In the genomic region with DNA sequence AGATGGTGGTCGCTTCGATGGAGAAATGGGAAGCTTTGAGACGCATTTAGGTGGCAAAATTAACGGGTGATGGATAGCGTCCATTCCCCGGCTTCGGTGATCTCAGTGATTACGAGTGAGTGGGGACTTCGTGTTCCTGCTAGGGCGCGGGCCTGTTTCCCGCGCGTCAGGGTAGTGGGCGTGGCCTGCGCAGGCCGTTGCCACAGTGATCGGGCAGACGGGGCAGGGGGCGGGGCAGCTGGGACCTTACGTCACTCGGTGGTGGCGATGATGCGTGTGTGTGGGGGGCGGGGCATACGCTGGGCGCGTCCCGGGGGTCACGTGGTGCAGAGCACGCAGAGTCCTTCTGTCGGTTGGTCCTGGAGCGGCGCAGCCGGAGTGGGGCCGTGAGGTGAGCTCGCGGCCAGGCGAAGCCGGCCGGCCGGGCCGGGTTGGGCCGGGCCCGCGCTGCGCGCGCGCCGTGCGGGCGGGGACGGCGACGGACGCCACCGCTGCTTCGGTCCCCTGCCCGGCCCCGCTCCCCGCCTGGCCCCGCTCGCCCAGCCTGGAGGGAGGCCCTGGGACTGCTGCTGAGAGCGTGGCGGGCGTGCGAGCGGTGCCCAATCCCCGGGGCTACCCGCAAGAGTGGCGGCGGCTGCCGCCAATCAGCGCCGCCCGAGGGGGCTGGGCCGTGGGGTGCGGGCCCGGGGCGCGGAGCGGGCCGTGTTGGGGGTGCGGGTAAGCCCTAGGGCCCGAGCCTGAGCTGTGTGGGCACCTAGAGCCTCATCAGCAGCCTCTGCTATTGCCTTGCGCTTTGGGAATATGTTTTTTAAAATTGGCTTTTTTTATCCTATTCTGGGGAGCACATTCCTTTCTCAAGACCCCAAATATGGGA, we compare ENCODE assay signal across 1 cellular context.
TF ChIP-seq lines count a peak whose summit lies in the region.

A gene (plus strand): TSS at position 327 of the 874 bp plus-strand sequence. CDS start 29,508 bp downstream, outside the sequence.

TF ChIP-seq in K562, 482 proteins besides CTCF, POLR2A, EP300 and RAD21 (continued from another document and continues in another):
- TF ChIP-seq, protein P1, sequence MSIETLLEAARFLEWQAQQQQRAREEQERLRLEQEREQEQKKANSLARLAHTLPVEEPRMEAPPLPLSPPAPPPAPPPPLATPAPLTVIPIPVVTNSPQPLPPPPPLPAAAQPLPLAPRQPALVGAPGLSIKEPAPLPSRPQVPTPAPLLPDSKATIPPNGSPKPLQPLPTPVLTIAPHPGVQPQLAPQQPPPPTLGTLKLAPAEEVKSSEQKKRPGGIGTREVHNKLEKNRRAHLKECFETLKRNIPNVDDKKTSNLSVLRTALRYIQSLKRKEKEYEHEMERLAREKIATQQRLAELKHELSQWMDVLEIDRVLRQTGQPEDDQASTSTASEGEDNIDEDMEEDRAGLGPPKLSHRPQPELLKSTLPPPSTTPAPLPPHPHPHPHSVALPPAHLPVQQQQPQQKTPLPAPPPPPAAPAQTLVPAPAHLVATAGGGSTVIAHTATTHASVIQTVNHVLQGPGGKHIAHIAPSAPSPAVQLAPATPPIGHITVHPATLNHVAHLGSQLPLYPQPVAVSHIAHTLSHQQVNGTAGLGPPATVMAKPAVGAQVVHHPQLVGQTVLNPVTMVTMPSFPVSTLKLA (conservative IDR thresholded peaks at IDR 0.05): peak; percentile 76 to 80
- TF ChIP-seq, protein P2, sequence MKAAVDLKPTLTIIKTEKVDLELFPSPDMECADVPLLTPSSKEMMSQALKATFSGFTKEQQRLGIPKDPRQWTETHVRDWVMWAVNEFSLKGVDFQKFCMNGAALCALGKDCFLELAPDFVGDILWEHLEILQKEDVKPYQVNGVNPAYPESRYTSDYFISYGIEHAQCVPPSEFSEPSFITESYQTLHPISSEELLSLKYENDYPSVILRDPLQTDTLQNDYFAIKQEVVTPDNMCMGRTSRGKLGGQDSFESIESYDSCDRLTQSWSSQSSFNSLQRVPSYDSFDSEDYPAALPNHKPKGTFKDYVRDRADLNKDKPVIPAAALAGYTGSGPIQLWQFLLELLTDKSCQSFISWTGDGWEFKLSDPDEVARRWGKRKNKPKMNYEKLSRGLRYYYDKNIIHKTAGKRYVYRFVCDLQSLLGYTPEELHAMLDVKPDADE (conservative IDR thresholded peaks at IDR 0.05; ENCODE audit: control insufficient read depth, low read depth, low read length): peak; percentile 51; the same call in 1 of the 2 replicates
- TF ChIP-seq RFX1 (IDR thresholded peaks at IDR 0.05) (peak; percentile 92), SAP30 (IDR thresholded peaks at IDR 0.05; ENCODE audit: borderline replicate concordance, insufficient read depth, low read depth, low read length, poor library complexity, severe bottlenecking) (no peak), TEAD1 (CRISPR knock-in tag; IDR thresholded peaks at IDR 0.05) (peak in 1 of 2 experiments; percentile 85; a peak in 1 of 4 replicates), HNRNPH1 (optimal IDR thresholded peaks at IDR 0.05; ENCODE audit: low read depth, low read length) (no peak), SNRNP70 (optimal IDR thresholded peaks at IDR 0.05; ENCODE audit: low read depth, low read length) (no peak), MTA2 (IDR thresholded peaks at IDR 0.05; ENCODE audit: low read depth) (no peak), MYC (IDR thresholded peaks at IDR 0.05; ENCODE audit: low read depth, low read length) (peak; percentile 88), MYC (CRISPR knock-in tag; IDR thresholded peaks at IDR 0.05; ENCODE audit: borderline replicate concordance, low read depth) (no peak), CEBPB (tag; IDR thresholded peaks at IDR 0.05) (no peak), DPF2 (IDR thresholded peaks at IDR 0.05) (peak; percentile 79; the same call in 1 of the 2 replicates), TBP (optimal IDR thresholded peaks at IDR 0.05; ENCODE audit: low read depth, low read length) (peak; percentile 79), ILF3 (IDR thresholded peaks at IDR 0.05; ENCODE audit: borderline replicate concordance) (no peak), ZNF76 (CRISPR knock-in tag; IDR thresholded peaks at IDR 0.05; ENCODE audit: borderline replicate concordance) (no peak), FOXK2 (conservative IDR thresholded peaks at IDR 0.05 in 1 of 2, IDR thresholded peaks at IDR 0.05 in 1 of 2; ENCODE audit: low read depth in 2 of 2) (peak in 1 of 2 experiments; percentile 47; a peak in 1 of 4 replicates), SRSF3 (IDR thresholded peaks at IDR 0.05; ENCODE audit: insufficient read depth, low read length) (no peak), MAZ (CRISPR knock-in tag; conservative IDR thresholded peaks at IDR 0.05 in 1 of 2, IDR thresholded peaks at IDR 0.05 in 1 of 2) (peak; percentile 50 to 52; a peak in 3 of 4 replicates), GABPB2 (CRISPR knock-in tag; conservative IDR thresholded peaks at IDR 0.05) (no peak), RBM14 (IDR thresholded peaks at IDR 0.05; ENCODE audit: borderline replicate concordance, insufficient read depth, low read depth, low read length) (no peak), ZNF75A (CRISPR knock-in tag; IDR thresholded peaks at IDR 0.05) (no peak), ZNF354B (CRISPR knock-in tag; IDR thresholded peaks at IDR 0.05) (no peak), ETV6 (IDR thresholded peaks at IDR 0.05; ENCODE audit: borderline replicate concordance in 1 of 2, low read depth in 2 of 2, low read length in 1 of 2) (no peak), ETV6 (CRISPR knock-in tag; IDR thresholded peaks at IDR 0.05; ENCODE audit: borderline replicate concordance) (no peak), CREBBP (IDR thresholded peaks at IDR 0.05; ENCODE audit: low read depth, low read length) (no peak), RBM39 (optimal IDR thresholded peaks at IDR 0.05; ENCODE audit: low read depth, low read length) (no peak), EGR1 (conservative IDR thresholded peaks at IDR 0.05) (peak; percentile 42), PPARD (CRISPR knock-in tag; IDR thresholded peaks at IDR 0.05) (no peak), ATF1 (CRISPR knock-in tag; IDR thresholded peaks at IDR 0.05) (peak; percentile 61; the same call in 1 of the 2 replicates), ATF1 (tag; IDR thresholded peaks at IDR 0.05) (peak; percentile 91), ZNF707 (CRISPR knock-in tag; conservative IDR thresholded peaks at IDR 0.05) (no peak), ESRRB (CRISPR knock-in tag; IDR thresholded peaks at IDR 0.05; ENCODE audit: borderline replicate concordance) (no peak), ZBTB17 (CRISPR knock-in tag; IDR thresholded peaks at IDR 0.05) (no peak), ZNF586 (CRISPR knock-in tag; conservative IDR thresholded peaks at IDR 0.05) (no peak)
- TF ChIP-seq, protein P3, sequence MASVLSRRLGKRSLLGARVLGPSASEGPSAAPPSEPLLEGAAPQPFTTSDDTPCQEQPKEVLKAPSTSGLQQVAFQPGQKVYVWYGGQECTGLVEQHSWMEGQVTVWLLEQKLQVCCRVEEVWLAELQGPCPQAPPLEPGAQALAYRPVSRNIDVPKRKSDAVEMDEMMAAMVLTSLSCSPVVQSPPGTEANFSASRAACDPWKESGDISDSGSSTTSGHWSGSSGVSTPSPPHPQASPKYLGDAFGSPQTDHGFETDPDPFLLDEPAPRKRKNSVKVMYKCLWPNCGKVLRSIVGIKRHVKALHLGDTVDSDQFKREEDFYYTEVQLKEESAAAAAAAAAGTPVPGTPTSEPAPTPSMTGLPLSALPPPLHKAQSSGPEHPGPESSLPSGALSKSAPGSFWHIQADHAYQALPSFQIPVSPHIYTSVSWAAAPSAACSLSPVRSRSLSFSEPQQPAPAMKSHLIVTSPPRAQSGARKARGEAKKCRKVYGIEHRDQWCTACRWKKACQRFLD (CRISPR knock-in tag; IDR thresholded peaks at IDR 0.05): 0 out of 2 replicates have a peak, but pooled peaks have one; percentile 45
- TF ChIP-seq, protein P4, sequence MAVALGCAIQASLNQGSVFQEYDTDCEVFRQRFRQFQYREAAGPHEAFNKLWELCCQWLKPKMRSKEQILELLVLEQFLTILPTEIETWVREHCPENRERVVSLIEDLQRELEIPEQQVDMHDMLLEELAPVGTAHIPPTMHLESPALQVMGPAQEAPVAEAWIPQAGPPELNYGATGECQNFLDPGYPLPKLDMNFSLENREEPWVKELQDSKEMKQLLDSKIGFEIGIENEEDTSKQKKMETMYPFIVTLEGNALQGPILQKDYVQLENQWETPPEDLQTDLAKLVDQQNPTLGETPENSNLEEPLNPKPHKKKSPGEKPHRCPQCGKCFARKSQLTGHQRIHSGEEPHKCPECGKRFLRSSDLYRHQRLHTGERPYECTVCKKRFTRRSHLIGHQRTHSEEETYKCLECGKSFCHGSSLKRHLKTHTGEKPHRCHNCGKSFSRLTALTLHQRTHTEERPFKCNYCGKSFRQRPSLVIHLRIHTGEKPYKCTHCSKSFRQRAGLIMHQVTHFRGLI (CRISPR knock-in tag; IDR thresholded peaks at IDR 0.05): no peak
- TF ChIP-seq, protein P5, sequence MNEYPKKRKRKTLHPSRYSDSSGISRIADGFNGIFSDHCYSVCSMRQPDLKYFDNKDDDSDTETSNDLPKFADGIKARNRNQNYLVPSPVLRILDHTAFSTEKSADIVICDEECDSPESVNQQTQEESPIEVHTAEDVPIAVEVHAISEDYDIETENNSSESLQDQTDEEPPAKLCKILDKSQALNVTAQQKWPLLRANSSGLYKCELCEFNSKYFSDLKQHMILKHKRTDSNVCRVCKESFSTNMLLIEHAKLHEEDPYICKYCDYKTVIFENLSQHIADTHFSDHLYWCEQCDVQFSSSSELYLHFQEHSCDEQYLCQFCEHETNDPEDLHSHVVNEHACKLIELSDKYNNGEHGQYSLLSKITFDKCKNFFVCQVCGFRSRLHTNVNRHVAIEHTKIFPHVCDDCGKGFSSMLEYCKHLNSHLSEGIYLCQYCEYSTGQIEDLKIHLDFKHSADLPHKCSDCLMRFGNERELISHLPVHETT (CRISPR knock-in tag; conservative IDR thresholded peaks at IDR 0.05 in 1 of 2, IDR thresholded peaks at IDR 0.05 in 1 of 2): no peak
- TF ChIP-seq, protein P6, sequence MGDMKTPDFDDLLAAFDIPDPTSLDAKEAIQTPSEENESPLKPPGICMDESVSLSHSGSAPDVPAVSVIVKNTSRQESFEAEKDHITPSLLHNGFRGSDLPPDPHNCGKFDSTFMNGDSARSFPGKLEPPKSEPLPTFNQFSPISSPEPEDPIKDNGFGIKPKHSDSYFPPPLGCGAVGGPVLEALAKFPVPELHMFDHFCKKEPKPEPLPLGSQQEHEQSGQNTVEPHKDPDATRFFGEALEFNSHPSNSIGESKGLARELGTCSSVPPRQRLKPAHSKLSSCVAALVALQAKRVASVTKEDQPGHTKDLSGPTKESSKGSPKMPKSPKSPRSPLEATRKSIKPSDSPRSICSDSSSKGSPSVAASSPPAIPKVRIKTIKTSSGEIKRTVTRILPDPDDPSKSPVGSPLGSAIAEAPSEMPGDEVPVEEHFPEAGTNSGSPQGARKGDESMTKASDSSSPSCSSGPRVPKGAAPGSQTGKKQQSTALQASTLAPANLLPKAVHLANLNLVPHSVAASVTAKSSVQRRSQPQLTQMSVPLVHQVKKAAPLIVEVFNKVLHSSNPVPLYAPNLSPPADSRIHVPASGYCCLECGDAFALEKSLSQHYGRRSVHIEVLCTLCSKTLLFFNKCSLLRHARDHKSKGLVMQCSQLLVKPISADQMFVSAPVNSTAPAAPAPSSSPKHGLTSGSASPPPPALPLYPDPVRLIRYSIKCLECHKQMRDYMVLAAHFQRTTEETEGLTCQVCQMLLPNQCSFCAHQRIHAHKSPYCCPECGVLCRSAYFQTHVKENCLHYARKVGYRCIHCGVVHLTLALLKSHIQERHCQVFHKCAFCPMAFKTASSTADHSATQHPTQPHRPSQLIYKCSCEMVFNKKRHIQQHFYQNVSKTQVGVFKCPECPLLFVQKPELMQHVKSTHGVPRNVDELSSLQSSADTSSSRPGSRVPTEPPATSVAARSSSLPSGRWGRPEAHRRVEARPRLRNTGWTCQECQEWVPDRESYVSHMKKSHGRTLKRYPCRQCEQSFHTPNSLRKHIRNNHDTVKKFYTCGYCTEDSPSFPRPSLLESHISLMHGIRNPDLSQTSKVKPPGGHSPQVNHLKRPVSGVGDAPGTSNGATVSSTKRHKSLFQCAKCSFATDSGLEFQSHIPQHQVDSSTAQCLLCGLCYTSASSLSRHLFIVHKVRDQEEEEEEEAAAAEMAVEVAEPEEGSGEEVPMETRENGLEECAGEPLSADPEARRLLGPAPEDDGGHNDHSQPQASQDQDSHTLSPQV (IDR thresholded peaks at IDR 0.05): peak; percentile 81; the same call in 1 of the 2 replicates
- TF ChIP-seq, protein P7, sequence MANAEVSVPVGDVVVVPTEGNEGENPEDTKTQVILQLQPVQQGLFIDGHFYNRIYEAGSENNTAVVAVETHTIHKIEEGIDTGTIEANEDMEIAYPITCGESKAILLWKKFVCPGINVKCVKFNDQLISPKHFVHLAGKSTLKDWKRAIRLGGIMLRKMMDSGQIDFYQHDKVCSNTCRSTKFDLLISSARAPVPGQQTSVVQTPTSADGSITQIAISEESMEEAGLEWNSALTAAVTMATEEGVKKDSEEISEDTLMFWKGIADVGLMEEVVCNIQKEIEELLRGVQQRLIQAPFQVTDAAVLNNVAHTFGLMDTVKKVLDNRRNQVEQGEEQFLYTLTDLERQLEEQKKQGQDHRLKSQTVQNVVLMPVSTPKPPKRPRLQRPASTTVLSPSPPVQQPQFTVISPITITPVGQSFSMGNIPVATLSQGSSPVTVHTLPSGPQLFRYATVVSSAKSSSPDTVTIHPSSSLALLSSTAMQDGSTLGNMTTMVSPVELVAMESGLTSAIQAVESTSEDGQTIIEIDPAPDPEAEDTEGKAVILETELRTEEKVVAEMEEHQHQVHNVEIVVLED (CRISPR knock-in tag; IDR thresholded peaks at IDR 0.05): peak; percentile 43; the same call in 1 of the 2 replicates
- TF ChIP-seq, protein P8, sequence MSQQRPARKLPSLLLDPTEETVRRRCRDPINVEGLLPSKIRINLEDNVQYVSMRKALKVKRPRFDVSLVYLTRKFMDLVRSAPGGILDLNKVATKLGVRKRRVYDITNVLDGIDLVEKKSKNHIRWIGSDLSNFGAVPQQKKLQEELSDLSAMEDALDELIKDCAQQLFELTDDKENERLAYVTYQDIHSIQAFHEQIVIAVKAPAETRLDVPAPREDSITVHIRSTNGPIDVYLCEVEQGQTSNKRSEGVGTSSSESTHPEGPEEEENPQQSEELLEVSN (IDR thresholded peaks at IDR 0.05; ENCODE audit: borderline replicate concordance in 1 of 2, extremely low read depth in 1 of 2, insufficient read depth in 1 of 2, insufficient read length in 1 of 2, low read depth in 1 of 2, low read length in 1 of 2, poor library complexity in 1 of 2, severe bottlenecking in 1 of 2): peak; percentile 100
- TF ChIP-seq, protein P9, sequence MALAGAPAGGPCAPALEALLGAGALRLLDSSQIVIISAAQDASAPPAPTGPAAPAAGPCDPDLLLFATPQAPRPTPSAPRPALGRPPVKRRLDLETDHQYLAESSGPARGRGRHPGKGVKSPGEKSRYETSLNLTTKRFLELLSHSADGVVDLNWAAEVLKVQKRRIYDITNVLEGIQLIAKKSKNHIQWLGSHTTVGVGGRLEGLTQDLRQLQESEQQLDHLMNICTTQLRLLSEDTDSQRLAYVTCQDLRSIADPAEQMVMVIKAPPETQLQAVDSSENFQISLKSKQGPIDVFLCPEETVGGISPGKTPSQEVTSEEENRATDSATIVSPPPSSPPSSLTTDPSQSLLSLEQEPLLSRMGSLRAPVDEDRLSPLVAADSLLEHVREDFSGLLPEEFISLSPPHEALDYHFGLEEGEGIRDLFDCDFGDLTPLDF (CRISPR knock-in tag; IDR thresholded peaks at IDR 0.05): peak; percentile 71; the same call in 1 of the 2 replicates
- TF ChIP-seq, protein P10, sequence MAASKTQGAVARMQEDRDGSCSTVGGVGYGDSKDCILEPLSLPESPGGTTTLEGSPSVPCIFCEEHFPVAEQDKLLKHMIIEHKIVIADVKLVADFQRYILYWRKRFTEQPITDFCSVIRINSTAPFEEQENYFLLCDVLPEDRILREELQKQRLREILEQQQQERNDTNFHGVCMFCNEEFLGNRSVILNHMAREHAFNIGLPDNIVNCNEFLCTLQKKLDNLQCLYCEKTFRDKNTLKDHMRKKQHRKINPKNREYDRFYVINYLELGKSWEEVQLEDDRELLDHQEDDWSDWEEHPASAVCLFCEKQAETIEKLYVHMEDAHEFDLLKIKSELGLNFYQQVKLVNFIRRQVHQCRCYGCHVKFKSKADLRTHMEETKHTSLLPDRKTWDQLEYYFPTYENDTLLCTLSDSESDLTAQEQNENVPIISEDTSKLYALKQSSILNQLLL (CRISPR knock-in tag; IDR thresholded peaks at IDR 0.05; ENCODE audit: borderline replicate concordance): no peak
